Comparison of ENCODE assay signal across 15 cellular contexts in the genomic region with DNA sequence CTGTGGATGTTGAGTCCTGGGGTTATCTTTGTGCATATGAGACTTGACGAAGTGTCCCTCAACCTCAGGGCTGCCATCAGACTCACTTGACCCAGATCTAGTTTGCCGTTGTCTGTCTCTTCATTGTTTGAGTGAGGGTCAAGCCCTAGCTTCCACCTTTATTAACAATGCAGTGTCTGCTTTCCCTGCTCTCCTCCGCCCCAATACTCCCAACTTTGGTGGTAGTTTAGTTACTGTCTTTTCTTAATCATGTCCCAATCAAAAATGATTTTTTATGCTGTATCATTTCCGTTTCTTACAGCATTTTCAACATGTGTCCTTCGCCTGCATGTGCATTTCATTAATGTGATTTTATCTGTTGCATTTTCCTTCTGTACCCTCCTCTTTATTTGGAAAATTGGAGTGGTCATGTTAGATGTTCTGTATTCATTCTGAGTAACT. TPM values are rescaled to one million over a fixed set of nuclear protein-coding genes. Genes with fewer than 3 reads are reported as not detected.
DNase-seq lines count a peak whose midpoint lies in the region; ATAC-seq and TF ChIP-seq lines count a peak whose summit lies in the region.
"Had no signal": no experiment of that assay in that cellular context is flagged by ENCODE, and none has a peak within 500 bp of the region (broad histone marks: within the 10 kb centered on the region; RNA-seq: fewer than 3 reads in every experiment).

No MANE protein-coding gene starts in this region.

- CTCF ChIA-PET in activated CD8-positive, alpha-beta memory T cell treated with anti-CD3 and anti-CD28 coated beads, Interleukin-2, amount 10 ng/mL, durations not matched to agents 7 days and 5 days (lab: Charles Lee), result interaction anchor here (1.0 to 3.4 kb wide), 5 partner anchors 12 to 88 kb away, joined by 3 to 18 read pairs (median 4); no protein-coding TSS in a partner anchor
- CTCF ChIA-PET in GM10248 (lab: Yijun Ruan, JAX), result interaction anchor here (0.9 to 3.0 kb wide), 8 partner anchors 11 to 142 kb away, joined by 3 to 18 read pairs (median 5); no protein-coding TSS in a partner anchor

- peaks cover 3% of the 10 kb centered on the region for H3K36me3 Mint-ChIP-seq in activated CD8-positive, alpha-beta memory T cell treated with anti-CD3 and anti-CD28 coated beads, Interleukin-2, amount 10 ng/mL, durations not matched to agents 7 days and 5 days
- H3K36me3 Mint-ChIP-seq in endodermal cell (ENCODE audit: low read depth), result no peaks in the 10 kb centered on the region

- H3K9ac ChIP-seq in SK-N-MC (ENCODE audit: insufficient read length), result peak overlapping the region; percentile 87
- H3K9ac ChIP-seq in endodermal cell (ENCODE audit: extremely low read depth, low read length, poor library complexity, severe bottlenecking), result no peak overlapping the region
- H3K9ac ChIP-seq in skeletal muscle satellite cell (ENCODE audit: low read depth, low read length), result no peak overlapping the region

- POLR2A ChIA-PET in GM10248 (lab: Yijun Ruan, JAX), result no interaction called here

- no peak overlapping the region for H3K27ac Mint-ChIP-seq in activated CD8-positive, alpha-beta memory T cell treated with anti-CD3 and anti-CD28 coated beads, Interleukin-2, amount 10 ng/mL, durations not matched to agents 7 days and 5 days
- no peak overlapping the region for H3K27ac Mint-ChIP-seq in endodermal cell

- WGBS in endodermal cell (ENCODE audit: insufficient coverage in 1 of 2, insufficient read length in 1 of 2), 2 experiments, result 86% methylated on average over 4 to 5 of the region's 5 CpGs
- 78 to 84% (median 81%) methylated on average over 5 of the region's 5 CpGs for WGBS in heart left ventricle, 4 donors

- intact Hi-C loops in heart left ventricle (cut with DNase I), result no loop called here

- peaks cover 55% of the 10 kb centered on the region for H3K4me1 Mint-ChIP-seq in activated CD8-positive, alpha-beta memory T cell treated with anti-CD3 and anti-CD28 coated beads, Interleukin-2, amount 10 ng/mL, durations not matched to agents 7 days and 5 days
- H3K4me1 Mint-ChIP-seq in endodermal cell, result peaks cover 17% of the 10 kb centered on the region

- H3K4me3 Mint-ChIP-seq in activated CD8-positive, alpha-beta memory T cell treated with anti-CD3 and anti-CD28 coated beads, Interleukin-2, amount 10 ng/mL, durations not matched to agents 7 days and 5 days, result peak overlapping the region; percentile 36
- H3K4me3 Mint-ChIP-seq in endodermal cell, result no peak overlapping the region

- no peaks in the 10 kb centered on the region for H3K9me3 Mint-ChIP-seq in activated CD8-positive, alpha-beta memory T cell treated with anti-CD3 and anti-CD28 coated beads, Interleukin-2, amount 10 ng/mL, durations not matched to agents 7 days and 5 days (ENCODE audit: low read depth)
- no peaks in the 10 kb centered on the region for H3K9me3 Mint-ChIP-seq in endodermal cell

- H3K27me3 ChIP-seq in endodermal cell (ENCODE audit: control insufficient read depth, insufficient read depth, low read length, poor library complexity, severe bottlenecking), result no peaks in the 10 kb centered on the region
- no peaks in the 10 kb centered on the region for H3K27me3 ChIP-seq in skeletal muscle satellite cell (ENCODE audit: control insufficient read depth, insufficient read depth, low read length)
- no peaks in the 10 kb centered on the region for H3K27me3 ChIP-seq in heart left ventricle
- H3K27me3 ChIP-seq: Peyer's patch had no signal

- no peaks in the 10 kb centered on the region for H3K36me3 ChIP-seq in SK-N-MC (ENCODE audit: insufficient read depth, low read length)
- no peaks in the 10 kb centered on the region for H3K36me3 ChIP-seq in endodermal cell (ENCODE audit: control insufficient read depth, insufficient read depth, low read length)
- no peaks in the 10 kb centered on the region for H3K36me3 ChIP-seq in skeletal muscle satellite cell (ENCODE audit: insufficient read depth, low read length)
- no peaks in the 10 kb centered on the region for H3K36me3 ChIP-seq in heart left ventricle
- H3K36me3 ChIP-seq: lower lobe of right lung, Peyer's patch had no signal

- peak overlapping the region; percentile 83 for H3K4me2 ChIP-seq in skeletal muscle satellite cell (ENCODE audit: low read length)

- no peak for TF ChIP-seq POLR2A in heart left ventricle (IDR thresholded peaks at IDR 0.05)

- TF ChIP-seq CTCF in endodermal cell (conservative IDR thresholded peaks at IDR 0.05), result no peak
- TF ChIP-seq CTCF in heart left ventricle (IDR thresholded peaks at IDR 0.05), result no peak
- no peak for TF ChIP-seq CTCF in GM10248 (IDR thresholded peaks at IDR 0.05; ENCODE audit: control extremely low read depth, extremely low read depth, low read depth, missing control alignments)

- peaks cover 15% of the 10 kb centered on the region for H3K4me1 ChIP-seq in endodermal cell (ENCODE audit: control insufficient read depth, insufficient read depth, low read length)
- H3K4me1 ChIP-seq in skeletal muscle satellite cell (ENCODE audit: control insufficient read depth, insufficient read depth, low read length), result peaks cover 22% of the 10 kb centered on the region
- H3K4me1 ChIP-seq in heart left ventricle, result peaks cover 0 to 54% (median 39%) of the 10 kb centered on the region in 12 donors

- peaks cover 2% of the 10 kb centered on the region for H3K27me3 Mint-ChIP-seq in activated CD8-positive, alpha-beta memory T cell treated with anti-CD3 and anti-CD28 coated beads, Interleukin-2, amount 10 ng/mL, durations not matched to agents 7 days and 5 days
- peaks cover 12% of the 10 kb centered on the region for H3K27me3 Mint-ChIP-seq in endodermal cell (ENCODE audit: insufficient read depth)

- no peaks in the 10 kb centered on the region for H3K9me3 ChIP-seq in SK-N-MC (ENCODE audit: low read depth, low read length)
- H3K9me3 ChIP-seq in endodermal cell (ENCODE audit: control insufficient read depth, low read length), result no peaks in the 10 kb centered on the region
- H3K9me3 ChIP-seq in skeletal muscle satellite cell (replicated peaks; ENCODE audit: low read length), result no peaks in the 10 kb centered on the region
- no peaks in the 10 kb centered on the region for H3K9me3 ChIP-seq in heart left ventricle
- H3K9me3 ChIP-seq: lower lobe of right lung, Peyer's patch had no signal

- H3K27ac ChIP-seq in SK-N-MC, result peak overlapping the region; percentile 29; the same call in 1 of the 2 replicates
- H3K27ac ChIP-seq in endodermal cell (ENCODE audit: low read depth, low read length), result no peak overlapping the region
- H3K27ac ChIP-seq in heart left ventricle, result no peak overlapping the region
- H3K27ac ChIP-seq: HL-60, lower lobe of right lung, Peyer's patch had no signal

- ATAC-seq in activated CD8-positive, alpha-beta memory T cell treated with anti-CD3 and anti-CD28 coated beads, Interleukin-2, amount 10 ng/mL, durations not matched to agents 7 days and 5 days, result no peak
- no peak for ATAC-seq in heart left ventricle
- ATAC-seq: lower lobe of right lung, right cardiac atrium had no signal

- no peak for DNase-seq in activated CD8-positive, alpha-beta memory T cell treated with anti-CD3 and anti-CD28 coated beads, Interleukin-2, amount 10 ng/mL, durations not matched to agents 7 days and 5 days
- no peak for DNase-seq in activated CD8-positive, alpha-beta memory T cell treated with anti-CD3 and anti-CD28 coated beads for 24 hours
- DNase-seq in SK-N-MC (ENCODE audit: low read depth, low spot score) (no peak), endodermal cell (no peak), heart left ventricle (no peak), GM10248 (ENCODE audit: extremely low spot score) (no peak), NCI-H748 treated with DMSO at 0.1 percent for 48 hours (lab: John Stamatoyannopoulos, UW) (no peak)
- DNase-seq: activated CD4-positive, alpha-beta T cell treated with anti-CD3 and anti-CD28 coated beads for 48 hours; foreskin melanocyte; lower lobe of right lung; NCI-H1694 treated with DMSO at 0.1 percent for 48 hours; Peyer's patch; right cardiac atrium had no signal

- peak overlapping the region; percentile 98 for H3K4me3 ChIP-seq in SK-N-MC
- H3K4me3 ChIP-seq in endodermal cell (ENCODE audit: low read length), result peak overlapping the region; percentile 85
- no peak overlapping the region for H3K4me3 ChIP-seq in skeletal muscle satellite cell (ENCODE audit: low read length)
- peak overlapping the region in 2 of 12 donors; percentile 97 to 98 for H3K4me3 ChIP-seq in heart left ventricle
- H3K4me3 ChIP-seq: lower lobe of right lung, Peyer's patch had no signal

RNA-seq across cellular contexts. Expression of gene TBPL1, which starts 2.1 kb away (rescaled TPM):
- total RNA-seq in activated CD8-positive, alpha-beta memory T cell treated with anti-CD3 and anti-CD28 coated beads, Interleukin-2, amount 10 ng/mL, durations not matched to agents 7 days and 5 days, result 10 to 100 TPM; 30.7 to 33.9 TPM
- total RNA-seq in endodermal cell, result 10 to 100 TPM; 40.4 to 45.4 TPM
- polyA plus RNA-seq in endodermal cell (2013, experiment 1 of 2), result 75.5 TPM
- polyA plus RNA-seq in endodermal cell (2013, experiment 2 of 2), result 60.3 TPM
- 22.3 and 30.2 TPM in 2 replicates for total RNA-seq in skeletal muscle satellite cell (2012; rRNA removed)
- 10 to 100 TPM in 8 of 9 donors, 1 to 10 TPM in 1; 9.9 to 20.3 (median 15.4) TPM for total RNA-seq in heart left ventricle
- 10 to 100 TPM; 16.4 to 16.9 TPM for polyA plus RNA-seq in heart left ventricle
